In the genomic region with DNA sequence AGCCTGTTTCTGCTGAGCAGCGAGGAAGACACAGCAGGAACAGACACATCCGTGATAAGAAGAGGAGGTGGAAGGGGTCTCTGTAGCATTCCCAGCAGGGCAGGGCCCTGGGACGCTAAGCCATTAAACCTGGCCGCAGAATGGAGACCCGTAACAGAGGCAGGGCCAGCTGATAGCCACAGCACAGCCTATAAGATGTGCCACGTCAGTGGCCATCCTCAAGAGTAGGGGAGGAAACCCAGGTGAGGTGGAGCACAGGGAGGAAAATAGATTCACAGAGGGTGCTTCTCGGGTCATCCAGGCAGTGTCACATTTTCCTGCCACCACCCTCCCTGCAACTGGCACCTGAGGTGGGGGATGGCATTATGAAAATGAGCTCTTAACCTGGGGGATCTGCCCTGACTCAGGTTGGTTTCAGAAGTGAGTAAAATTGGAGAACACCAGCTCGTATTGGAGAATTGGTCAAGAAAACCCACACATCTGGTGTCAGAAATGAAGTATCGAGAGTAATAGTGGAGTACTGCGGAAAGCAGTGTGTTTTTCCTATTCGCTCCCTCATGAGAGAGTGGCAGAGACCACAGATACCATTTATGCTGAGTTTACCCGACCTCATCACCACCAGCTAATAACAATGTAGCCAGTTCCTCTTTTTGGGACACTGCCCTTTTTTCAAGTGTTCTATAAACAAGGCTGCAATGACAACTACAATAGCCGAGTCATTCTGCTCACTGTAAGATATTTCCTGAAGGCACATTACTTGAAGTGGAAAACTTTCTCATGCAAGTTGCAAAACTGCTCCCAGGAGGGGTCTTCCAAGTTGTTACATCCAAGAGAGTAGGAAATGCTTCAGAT, we compare ENCODE assay signal across 8 cellular contexts.
DNase-seq lines count a peak whose midpoint lies in the region; ATAC-seq, FAIRE-seq and TF ChIP-seq lines count a peak whose summit lies in the region.

No MANE protein-coding gene starts in this region.

- intact Hi-C loops in K562 (cut with micrococcal nuclease) = no loop called here

- DNase-seq in GM06990 (ENCODE audit: extremely low read depth, insufficient read length) (peak; percentile 79), K562 (ENCODE audit: extremely low read depth in 1 of 4, low spot score in 3 of 4) (no peak), SJCRH30 (no peak), NCI-H82 (lab: John Stamatoyannopoulos, UW) (no peak), OCI-M2 (lab: John Stamatoyannopoulos, UW; ENCODE audit: unreplicated experiment) (no peak), T-helper 1 cell (no peak)

- H3K27ac ChIP-seq in K562 (ENCODE audit: extremely low read depth, low read depth, low read length) = no peak overlapping the region
- H3K27ac ChIP-seq in SJCRH30 = no peak overlapping the region

- H3K4me2 ChIP-seq in K562 (ENCODE audit: insufficient read depth, low read length) = no peak overlapping the region

- H3K4me1 ChIP-seq in K562 (replicated peaks in 1 of 2; ENCODE audit: control insufficient read depth in 2 of 2, insufficient read depth in 2 of 2, low read length in 2 of 2) (no peaks in the 10 kb centered on the region), SJCRH30 (no peaks in the 10 kb centered on the region)

- no peaks in the 10 kb centered on the region for H4K20me1 ChIP-seq in K562 (replicated peaks; ENCODE audit: control insufficient read depth, insufficient read depth, low read length)

- no TSS peak for BruUV-seq in K562 (replicated peaks; lab: Mats Ljungman, UMichigan)

- no peak for TF ChIP-seq RAD21 in K562 (CRISPR knock-in tag; conservative IDR thresholded peaks at IDR 0.05 in 1 of 2, IDR thresholded peaks at IDR 0.05 in 1 of 2)

- no peak overlapping the region for H3K9ac ChIP-seq in K562 (ENCODE audit: insufficient read depth in 1 of 2, low read depth in 2 of 2, low read length in 2 of 2)

- H3K9me1 ChIP-seq in K562 (ENCODE audit: control insufficient read depth, insufficient read depth, low read length) = no peaks in the 10 kb centered on the region

- no peak for TF ChIP-seq POLR2A in K562 (conservative IDR thresholded peaks at IDR 0.05)

- ATAC-seq in GM19468 (IDR thresholded peaks at IDR 0.05; ENCODE audit: extremely low read depth, unreplicated experiment) (peak; percentile 96), HG03280 (IDR thresholded peaks at IDR 0.05; ENCODE audit: unreplicated experiment) (peak; percentile 94), K562 (no peak)

- CTCF ChIA-PET in K562 (lab: Yijun Ruan, JAX; ENCODE audit: low intra/inter-chr PET ratio) = no interaction called here

- no peaks in the 10 kb centered on the region for H3K36me3 ChIP-seq in GM06990 (ENCODE audit: control insufficient read depth, insufficient read depth, low read length)
- no peaks in the 10 kb centered on the region for H3K36me3 ChIP-seq in K562 (ENCODE audit: control insufficient read depth, insufficient read depth, low read length)
- H3K36me3 ChIP-seq in SJCRH30 = no peaks in the 10 kb centered on the region

- POLR2A ChIA-PET in K562 (lab: Yijun Ruan, JAX) = no interaction called here

- TF ChIP-seq CTCF in GM06990 (IDR thresholded peaks at IDR 0.05; ENCODE audit: insufficient read depth, low read length, poor library complexity, severe bottlenecking) (no peak), K562 (IDR thresholded peaks at IDR 0.05 in 2 of 3, conservative IDR thresholded peaks at IDR 0.05 in 1 of 3; ENCODE audit: insufficient read depth in 2 of 3, low read depth in 1 of 3, low read length in 3 of 3) (no peak)

- H2AFZ ChIP-seq in K562 (ENCODE audit: low read depth, low read length) = no peak overlapping the region

- FAIRE-seq in K562 (lab: Jason Lieb, UNC) = no peak

- no peaks in the 10 kb centered on the region for H3K27me3 ChIP-seq in GM06990 (replicated peaks; ENCODE audit: control insufficient read depth, insufficient read depth, low read length)
- H3K27me3 ChIP-seq in K562 (ENCODE audit: control insufficient read depth in 2 of 2, insufficient read depth in 2 of 2, low read length in 2 of 2) = no peaks in the 10 kb centered on the region
- H3K27me3 ChIP-seq in SJCRH30 = no peaks in the 10 kb centered on the region

- in situ Hi-C loops in K562 (cut with MboI) = no loop called here

- H3K9me3 ChIP-seq in K562 (replicated peaks; ENCODE audit: control insufficient read depth, insufficient read depth, low read depth, low read length) (no peaks in the 10 kb centered on the region), SJCRH30 (replicated peaks) (peaks cover 2% of the 10 kb centered on the region; the same call in 1 of the 2 replicates)

- no peak for TF ChIP-seq EP300 in K562 (IDR thresholded peaks at IDR 0.05; ENCODE audit: low read length)

- 0% methylated on average over 13 of the region's 13 CpGs for WGBS in K562 (ENCODE audit: insufficient coverage, low coverage, missing lambda C conversion rate)

- no peaks in the 10 kb centered on the region for H3K79me2 ChIP-seq in K562 (ENCODE audit: control insufficient read depth, insufficient read depth, low read length)

- H3K4me3 ChIP-seq in GM06990 (replicated peaks; ENCODE audit: low read depth, low read length) (no peak overlapping the region), K562 (no peak overlapping the region), SJCRH30 (no peak overlapping the region)

TF ChIP-seq in K562, 482 proteins besides CTCF, POLR2A, EP300 and RAD21:
- TF ChIP-seq SPI1 (IDR thresholded peaks at IDR 0.05; ENCODE audit: borderline replicate concordance, low read depth, low read length) (peak; percentile 94), ZFP30 (CRISPR knock-in tag; IDR thresholded peaks at IDR 0.05; ENCODE audit: borderline replicate concordance) (no peak), TBL1XR1 (IDR thresholded peaks at IDR 0.05; ENCODE audit: low read length in 2 of 2) (no peak), ETV5 (CRISPR knock-in tag; IDR thresholded peaks at IDR 0.05; ENCODE audit: low read depth) (no peak), U2AF2 (optimal IDR thresholded peaks at IDR 0.05; ENCODE audit: low read depth, low read length) (no peak), FOXK2 (conservative IDR thresholded peaks at IDR 0.05 in 1 of 2, IDR thresholded peaks at IDR 0.05 in 1 of 2; ENCODE audit: low read depth in 2 of 2) (0 out of 4 replicates have a peak, but pooled peaks of 1 of the 2 experiments have one; percentile 22), ZC3H8 (IDR thresholded peaks at IDR 0.05) (no peak), EHMT2 (IDR thresholded peaks at IDR 0.05) (no peak)
- TF ChIP-seq, protein P1, sequence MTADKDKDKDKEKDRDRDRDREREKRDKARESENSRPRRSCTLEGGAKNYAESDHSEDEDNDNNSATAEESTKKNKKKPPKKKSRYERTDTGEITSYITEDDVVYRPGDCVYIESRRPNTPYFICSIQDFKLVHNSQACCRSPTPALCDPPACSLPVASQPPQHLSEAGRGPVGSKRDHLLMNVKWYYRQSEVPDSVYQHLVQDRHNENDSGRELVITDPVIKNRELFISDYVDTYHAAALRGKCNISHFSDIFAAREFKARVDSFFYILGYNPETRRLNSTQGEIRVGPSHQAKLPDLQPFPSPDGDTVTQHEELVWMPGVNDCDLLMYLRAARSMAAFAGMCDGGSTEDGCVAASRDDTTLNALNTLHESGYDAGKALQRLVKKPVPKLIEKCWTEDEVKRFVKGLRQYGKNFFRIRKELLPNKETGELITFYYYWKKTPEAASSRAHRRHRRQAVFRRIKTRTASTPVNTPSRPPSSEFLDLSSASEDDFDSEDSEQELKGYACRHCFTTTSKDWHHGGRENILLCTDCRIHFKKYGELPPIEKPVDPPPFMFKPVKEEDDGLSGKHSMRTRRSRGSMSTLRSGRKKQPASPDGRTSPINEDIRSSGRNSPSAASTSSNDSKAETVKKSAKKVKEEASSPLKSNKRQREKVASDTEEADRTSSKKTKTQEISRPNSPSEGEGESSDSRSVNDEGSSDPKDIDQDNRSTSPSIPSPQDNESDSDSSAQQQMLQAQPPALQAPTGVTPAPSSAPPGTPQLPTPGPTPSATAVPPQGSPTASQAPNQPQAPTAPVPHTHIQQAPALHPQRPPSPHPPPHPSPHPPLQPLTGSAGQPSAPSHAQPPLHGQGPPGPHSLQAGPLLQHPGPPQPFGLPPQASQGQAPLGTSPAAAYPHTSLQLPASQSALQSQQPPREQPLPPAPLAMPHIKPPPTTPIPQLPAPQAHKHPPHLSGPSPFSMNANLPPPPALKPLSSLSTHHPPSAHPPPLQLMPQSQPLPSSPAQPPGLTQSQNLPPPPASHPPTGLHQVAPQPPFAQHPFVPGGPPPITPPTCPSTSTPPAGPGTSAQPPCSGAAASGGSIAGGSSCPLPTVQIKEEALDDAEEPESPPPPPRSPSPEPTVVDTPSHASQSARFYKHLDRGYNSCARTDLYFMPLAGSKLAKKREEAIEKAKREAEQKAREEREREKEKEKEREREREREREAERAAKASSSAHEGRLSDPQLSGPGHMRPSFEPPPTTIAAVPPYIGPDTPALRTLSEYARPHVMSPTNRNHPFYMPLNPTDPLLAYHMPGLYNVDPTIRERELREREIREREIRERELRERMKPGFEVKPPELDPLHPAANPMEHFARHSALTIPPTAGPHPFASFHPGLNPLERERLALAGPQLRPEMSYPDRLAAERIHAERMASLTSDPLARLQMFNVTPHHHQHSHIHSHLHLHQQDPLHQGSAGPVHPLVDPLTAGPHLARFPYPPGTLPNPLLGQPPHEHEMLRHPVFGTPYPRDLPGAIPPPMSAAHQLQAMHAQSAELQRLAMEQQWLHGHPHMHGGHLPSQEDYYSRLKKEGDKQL (CRISPR knock-in tag; IDR thresholded peaks at IDR 0.05; ENCODE audit: borderline replicate concordance) = no peak
